ENCODE assay signal across 8 cellular contexts in the genomic region with DNA sequence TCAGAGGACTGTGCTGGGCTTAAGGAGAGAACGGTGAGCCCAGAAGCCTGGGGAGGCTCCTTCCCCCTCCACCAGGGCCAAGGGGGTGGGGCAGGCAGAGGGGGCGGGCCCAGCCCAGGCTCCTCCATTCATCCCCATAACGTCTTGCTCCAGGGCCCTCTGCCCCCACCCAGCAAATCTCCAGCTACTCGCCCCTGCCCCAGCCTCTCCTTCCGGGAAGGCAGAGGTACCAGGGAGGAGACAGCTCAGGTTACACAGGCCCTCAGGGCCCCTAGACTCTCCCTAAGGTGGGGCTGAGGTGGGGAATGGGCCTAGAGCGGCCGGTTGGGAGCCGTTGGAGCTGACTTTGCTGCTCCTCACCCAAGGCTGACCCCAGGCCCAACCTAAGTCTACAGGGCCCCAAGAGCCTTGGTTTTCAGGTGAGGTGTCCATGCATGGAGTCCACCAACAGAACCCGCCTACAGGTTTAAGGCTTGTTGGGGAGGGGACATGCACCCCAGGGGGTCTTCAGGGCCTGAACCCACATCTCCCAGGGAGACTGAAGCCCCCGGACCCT. TPM values are rescaled to one million over a fixed set of nuclear protein-coding genes. Genes with fewer than 3 reads are reported as not detected.
DNase-seq lines count a peak whose midpoint lies in the region; ATAC-seq, FAIRE-seq and TF ChIP-seq lines count a peak whose summit lies in the region.

No MANE protein-coding gene starts in this region.

- no peak for TF ChIP-seq CTCF in HEK293 (tag by site-specific recombination; IDR thresholded peaks at IDR 0.05)

- intact Hi-C loops in Right ventricle myocardium superior (cut with DNase I) (no loop called here), sciatic nerve (cut with DNase I) (no loop called here)

- H3K36me3 ChIP-seq in HEK293 (ENCODE audit: control insufficient read depth in 2 of 2, insufficient read depth in 1 of 2, low read length in 2 of 2) (peaks cover 0 to 13% of the 10 kb centered on the region in 2 experiments; a peak in 1 of 3 replicates), SK-N-MC (ENCODE audit: insufficient read depth, low read length) (no peaks in the 10 kb centered on the region), small intestine (ENCODE audit: control insufficient read depth in 2 of 2, insufficient read depth in 2 of 2, low read length in 2 of 2) (no peaks in the 10 kb centered on the region)

- H3K27ac ChIP-seq in HEK293 (ENCODE audit: extremely low read depth, low read depth, low read length) (peak overlapping the region; percentile 89), SK-N-MC (no peak overlapping the region), small intestine (ENCODE audit: low read depth in 1 of 2, low read length in 1 of 2) (peak overlapping the region in 1 of 2 donors; percentile 53)

- WGBS in small intestine, 3 donors: 17 to 34% (median 30%) methylated on average over 9 to 10 of the region's 10 CpGs

- no peak overlapping the region for H3K9ac ChIP-seq in SK-N-MC (ENCODE audit: insufficient read length)

- no peak for FAIRE-seq in small intestine (lab: Jason Lieb, UNC)

- DNase-seq in SK-N-MC (ENCODE audit: low read depth, low spot score): no peak
- DNase-seq in Right ventricle myocardium superior: peak; percentile 43
- DNase-seq in sciatic nerve (ENCODE audit: low spot score): no peak
- DNase-seq in NOMO-1 (lab: John Stamatoyannopoulos, UW; ENCODE audit: unreplicated experiment in 2 of 2): no peak
- DNase-seq in small intestine: no peak

- no peaks in the 10 kb centered on the region for H3K27me3 ChIP-seq in small intestine (ENCODE audit: control insufficient read depth in 2 of 2, insufficient read depth in 2 of 2, low read length in 2 of 2)

- H3K9me3 ChIP-seq in HEK293 (ENCODE audit: control insufficient read depth, insufficient read depth, low read depth, low read length) (no peaks in the 10 kb centered on the region), SK-N-MC (ENCODE audit: low read depth, low read length) (no peaks in the 10 kb centered on the region), small intestine (ENCODE audit: control insufficient read depth, low read depth) (no peaks in the 10 kb centered on the region)

- H3K4me3 ChIP-seq in HEK293 (ENCODE audit: low read depth, low read length) (peak overlapping the region; percentile 67), SK-N-MC (peak overlapping the region; percentile 79), small intestine (ENCODE audit: low read depth in 1 of 2, low read length in 2 of 2) (peak overlapping the region in 1 of 2 donors; percentile 51)

- CTCF ChIA-PET in HEK293 (lab: Yijun Ruan, JAX): interaction anchor here (0.6 to 1.4 kb wide), 4 partner anchors 8 to 17 kb away, joined by 3 to 4 read pairs (median 3); no protein-coding TSS in a partner anchor

- POLR2A ChIA-PET in HEK293 (lab: Yijun Ruan, JAX): interaction anchor here (0.9 to 2.8 kb wide), 11 partner anchors 9 to 442 kb away, joined by 3 to 24 read pairs (median 3); partner anchors contain the start of gene RPS21

- ATAC-seq in Right ventricle myocardium superior (ENCODE audit: poor library complexity): peak; percentile 19
- peak; percentile 42 for ATAC-seq in sciatic nerve
- ATAC-seq in GM19455 (IDR thresholded peaks at IDR 0.05; ENCODE audit: unreplicated experiment): no peak
- no peak for ATAC-seq in GM18870 (IDR thresholded peaks at IDR 0.05; ENCODE audit: unreplicated experiment)

- H3K4me1 ChIP-seq in HEK293 (ENCODE audit: control insufficient read depth, insufficient read depth, low read length) (peaks cover 34% of the 10 kb centered on the region), small intestine (ENCODE audit: control insufficient read depth in 2 of 2, insufficient read depth in 1 of 2, low read depth in 1 of 2, low read length in 1 of 2) (peaks cover 0 to 8% of the 10 kb centered on the region in 2 donors)

TF ChIP-seq in HEK293, 187 proteins besides CTCF, POLR2A, EP300 and RAD21 (continues in another document):
- peak; percentile 53 for TF ChIP-seq KLF8 (tag by site-specific recombination; IDR thresholded peaks at IDR 0.05)
- TF ChIP-seq, protein P1, sequence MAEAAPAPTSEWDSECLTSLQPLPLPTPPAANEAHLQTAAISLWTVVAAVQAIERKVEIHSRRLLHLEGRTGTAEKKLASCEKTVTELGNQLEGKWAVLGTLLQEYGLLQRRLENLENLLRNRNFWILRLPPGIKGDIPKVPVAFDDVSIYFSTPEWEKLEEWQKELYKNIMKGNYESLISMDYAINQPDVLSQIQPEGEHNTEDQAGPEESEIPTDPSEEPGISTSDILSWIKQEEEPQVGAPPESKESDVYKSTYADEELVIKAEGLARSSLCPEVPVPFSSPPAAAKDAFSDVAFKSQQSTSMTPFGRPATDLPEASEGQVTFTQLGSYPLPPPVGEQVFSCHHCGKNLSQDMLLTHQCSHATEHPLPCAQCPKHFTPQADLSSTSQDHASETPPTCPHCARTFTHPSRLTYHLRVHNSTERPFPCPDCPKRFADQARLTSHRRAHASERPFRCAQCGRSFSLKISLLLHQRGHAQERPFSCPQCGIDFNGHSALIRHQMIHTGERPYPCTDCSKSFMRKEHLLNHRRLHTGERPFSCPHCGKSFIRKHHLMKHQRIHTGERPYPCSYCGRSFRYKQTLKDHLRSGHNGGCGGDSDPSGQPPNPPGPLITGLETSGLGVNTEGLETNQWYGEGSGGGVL (tag by site-specific recombination; IDR thresholded peaks at IDR 0.05): peak; percentile 83
- TF ChIP-seq ZFP69B (tag by site-specific recombination; IDR thresholded peaks at IDR 0.05): 0 out of 2 replicates have a peak, but pooled peaks have one; percentile 13
- 0 out of 2 replicates have a peak, but pooled peaks have one; percentile 42 for TF ChIP-seq MZF1 (tag by site-specific recombination; IDR thresholded peaks at IDR 0.05; ENCODE audit: borderline replicate concordance)
- peak; percentile 25; the same call in 1 of the 2 replicates for TF ChIP-seq ZBTB17 (tag by site-specific recombination; IDR thresholded peaks at IDR 0.05)
- no peak for TF ChIP-seq ZNF146 (tag by site-specific recombination; IDR thresholded peaks at IDR 0.05)
- TF ChIP-seq ATF2 (tag by site-specific recombination; IDR thresholded peaks at IDR 0.05; ENCODE audit: low read depth): no peak
- no peak for TF ChIP-seq GLI2 (tag by site-specific recombination; IDR thresholded peaks at IDR 0.05; ENCODE audit: borderline replicate concordance, low read depth)
- TF ChIP-seq OSR2 (tag by site-specific recombination; IDR thresholded peaks at IDR 0.05): 0 out of 2 replicates have a peak, but pooled peaks have one; percentile 26
- 0 out of 2 replicates have a peak, but pooled peaks have one; percentile 19 for TF ChIP-seq ZNF639 (tag by site-specific recombination; IDR thresholded peaks at IDR 0.05)
- TF ChIP-seq, protein P2, sequence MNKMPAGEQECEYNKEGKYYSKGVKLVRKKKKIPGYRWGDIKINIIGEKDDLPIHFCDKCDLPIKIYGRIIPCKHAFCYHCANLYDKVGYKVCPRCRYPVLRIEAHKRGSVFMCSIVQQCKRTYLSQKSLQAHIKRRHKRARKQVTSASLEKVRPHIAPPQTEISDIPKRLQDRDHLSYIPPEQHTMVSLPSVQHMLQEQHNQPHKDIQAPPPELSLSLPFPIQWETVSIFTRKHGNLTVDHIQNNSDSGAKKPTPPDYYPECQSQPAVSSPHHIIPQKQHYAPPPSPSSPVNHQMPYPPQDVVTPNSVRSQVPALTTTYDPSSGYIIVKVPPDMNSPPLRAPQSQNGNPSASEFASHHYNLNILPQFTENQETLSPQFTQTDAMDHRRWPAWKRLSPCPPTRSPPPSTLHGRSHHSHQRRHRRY (tag by site-specific recombination; IDR thresholded peaks at IDR 0.05): no peak
- TF ChIP-seq BCL11A (tag by site-specific recombination; IDR thresholded peaks at IDR 0.05; ENCODE audit: low read depth): peak; percentile 63
- peak; percentile 85 for TF ChIP-seq SP7 (tag by site-specific recombination; IDR thresholded peaks at IDR 0.05)
- TF ChIP-seq KLF9 (tag by site-specific recombination; IDR thresholded peaks at IDR 0.05; ENCODE audit: low read depth): peak; percentile 87
- TF ChIP-seq GLI4 (tag by site-specific recombination; IDR thresholded peaks at IDR 0.05): no peak
- peak; percentile 88 for TF ChIP-seq KLF1 (tag by site-specific recombination; IDR thresholded peaks at IDR 0.05)

RNA-seq across cellular contexts. Expression of gene LAMA5, which starts 1.2 kb away (rescaled TPM):
- total RNA-seq in Right ventricle myocardium superior: 79.6 TPM
- 232 TPM for total RNA-seq in sciatic nerve
- 10 to 100 TPM in 1 of 3 donors, 1 to 10 TPM in 2; 1.3 to 39.8 (median 6.2) TPM for polyA plus RNA-seq in small intestine

RNA-seq across cellular contexts. Expression of gene RPS21, which starts 21.0 kb away (rescaled TPM):
- total RNA-seq in Right ventricle myocardium superior: 732 TPM
- total RNA-seq in sciatic nerve: 986 TPM
- polyA plus RNA-seq in small intestine: 1,000 to 10,000 TPM; 2,545 to 8,814 (median 4,142) TPM

RNA-seq across cellular contexts. Expression of gene CABLES2, which starts 41.2 kb away (rescaled TPM):
- 15.0 TPM for total RNA-seq in Right ventricle myocardium superior
- 4.5 TPM for total RNA-seq in sciatic nerve
- 1 to 10 TPM; 1.3 to 4.7 (median 2.4) TPM for polyA plus RNA-seq in small intestine

Comparison
In these comparisons a context has a peak if more than half of its experiments do, and no peak if none do; other contexts are left out.
1. ATAC-seq: peak in Right ventricle myocardium superior (single experiment) and sciatic nerve (single experiment); none in GM19455 (single experiment) and GM18870 (single experiment).